2 cellular contexts compared by ENCODE assay signal in genomic region chr18:323253-323622, GRCh38.
A peak's percentile ranks its signal among the peaks of the same experiment; 100 is the strongest.
TF ChIP-seq lines count a peak whose summit lies in the region.

No MANE protein-coding gene starts in this region.

TF ChIP-seq in IMR-90, 13 proteins besides CTCF, POLR2A, EP300 and RAD21:
- TF ChIP-seq CEBPB (IDR thresholded peaks at IDR 0.05; ENCODE audit: low read depth, low read length) (no peak), RFX5 (IDR thresholded peaks at IDR 0.05; ENCODE audit: low read depth, low read length) (no peak), RCOR1 (IDR thresholded peaks at IDR 0.05; ENCODE audit: insufficient replicate concordance, low read length) (no peak), FOS (IDR thresholded peaks at IDR 0.05; ENCODE audit: low read depth, low read length) (no peak; the same call in 1 of the 2 replicates)

TF ChIP-seq in endothelial cell of umbilical vein, 7 proteins besides CTCF, POLR2A, EP300 and RAD21:
- TF ChIP-seq EZH2 (IDR thresholded peaks at IDR 0.05; ENCODE audit: borderline replicate concordance, low read depth, low read length, severe bottlenecking) (no peak), JUN (IDR thresholded peaks at IDR 0.05; ENCODE audit: borderline replicate concordance, insufficient read depth, insufficient read length, low read depth) (peak; percentile 28)
